ENCODE assay signal across 19 cellular contexts in the genomic region with DNA sequence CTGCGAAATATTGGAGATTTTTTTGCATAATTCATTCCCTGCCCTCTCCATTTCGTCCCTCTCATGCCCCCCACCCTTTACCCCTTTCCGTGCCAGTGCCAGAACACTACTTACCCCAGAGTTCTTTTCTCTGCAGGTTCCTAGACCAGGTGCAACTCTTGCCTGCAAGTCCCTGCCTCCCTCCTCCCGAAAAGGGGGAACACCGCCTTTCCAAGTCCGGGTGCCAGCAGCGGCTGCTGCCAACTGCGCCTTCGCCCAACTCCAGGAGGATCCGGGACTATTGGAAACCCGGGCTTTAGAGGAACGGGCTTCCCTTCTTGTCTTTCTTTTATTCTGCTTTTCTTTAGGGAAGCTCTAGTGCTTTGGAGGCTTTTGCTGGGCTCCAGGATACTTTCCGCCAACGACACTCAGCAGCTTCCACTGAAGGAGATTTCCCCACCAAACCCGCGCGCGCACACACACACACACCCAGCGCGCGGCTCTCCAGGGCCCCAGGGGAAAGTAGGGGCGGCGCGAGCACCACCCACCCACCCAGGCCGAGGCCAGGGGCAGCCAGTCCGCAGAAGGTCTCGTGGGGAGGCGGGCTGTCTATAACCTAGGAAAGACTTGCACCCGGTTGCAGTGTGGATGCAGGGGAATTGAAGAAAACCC. TPM values are rescaled to one million over a fixed set of nuclear protein-coding genes. Genes with fewer than 3 reads are reported as not detected.
DNase-seq lines count a peak whose midpoint lies in the region; ATAC-seq and TF ChIP-seq lines count a peak whose summit lies in the region.
"Had no signal": no experiment of that assay in that cellular context is flagged by ENCODE, and none has a peak within 500 bp of the region (broad histone marks: within the 10 kb centered on the region; RNA-seq: fewer than 3 reads in every experiment).

No MANE protein-coding gene starts in this region.

- WGBS in HUES64, result 55% methylated on average over 29 of the region's 29 CpGs
- WGBS in ectodermal cell, 2 experiments, result 38 to 39% methylated on average over 29 of the region's 29 CpGs

- no peaks in the 10 kb centered on the region for H3K36me3 ChIP-seq in BE2C
- no peaks in the 10 kb centered on the region for H3K36me3 ChIP-seq in HUES64 (ENCODE audit: insufficient read depth, low read length)
- no peaks in the 10 kb centered on the region for H3K36me3 ChIP-seq in ectodermal cell (ENCODE audit: control insufficient read depth, insufficient read depth, low read length)
- no peaks in the 10 kb centered on the region for H3K36me3 ChIP-seq in naive thymus-derived CD4-positive, alpha-beta T cell (ENCODE audit: control insufficient read depth in 2 of 3, insufficient read depth in 3 of 3, low read length in 3 of 3)

- TF ChIP-seq CTCF in BE2C (IDR thresholded peaks at IDR 0.05; ENCODE audit: low read depth, low read length) (no peak), nephron progenitor cell (IDR thresholded peaks at IDR 0.05) (no peak)

- H3K9me3 Mint-ChIP-seq in nephron progenitor cell, result peaks cover 3% of the 10 kb centered on the region
- peaks cover 0 to 16% (median 9%) of the 10 kb centered on the region in 11 donors for H3K9me3 Mint-ChIP-seq in naive thymus-derived CD4-positive, alpha-beta T cell
- H3K9me3 Mint-ChIP-seq: activated B cell treated with CpG ODN at 0.5 μM for 24 hours had no signal

- ATAC-seq in HG03354 (IDR thresholded peaks at IDR 0.05; ENCODE audit: poor library complexity, severe bottlenecking, unreplicated experiment) (no peak), HG02798 (IDR thresholded peaks at IDR 0.05; ENCODE audit: poor library complexity, unreplicated experiment) (no peak)
- ATAC-seq in naive thymus-derived CD4-positive, alpha-beta T cell, result no peak
- ATAC-seq: effector memory CD8-positive, alpha-beta T cell; K562 had no signal

- CTCF ChIA-PET in naive thymus-derived CD4-positive, alpha-beta T cell (lab: Charles Lee), result no interaction called here

- POLR2A ChIA-PET in naive thymus-derived CD4-positive, alpha-beta T cell (lab: Charles Lee), result no interaction called here

- DNase-seq in BE2C (peak; percentile 24), nephron progenitor cell (no peak), activated T-cell treated with anti-CD3 and anti-CD28 coated beads for 4 hours (no peak)
- DNase-seq in naive thymus-derived CD4-positive, alpha-beta T cell, result no peak
- DNase-seq: activated B cell treated with CpG ODN at 0.5 μM for 24 hours; activated naive CD4-positive, alpha-beta T cell treated with Interleukin-2 at 50 U/mL for 16 hours; effector memory CD8-positive, alpha-beta T cell; foreskin melanocyte; GM23248; kidney glomerular epithelial cell; NCI-H446 treated with DMSO at 0.1 percent for 48 hours; stimulated activated CD4-positive, alpha-beta T cell treated with anti-CD3 and anti-CD28 coated beads, Interleukin-1b, Interleukin-23, amount 100 ng/mL, for 48 hours had no signal

- H3K9me3 ChIP-seq in BE2C (no peaks in the 10 kb centered on the region), HUES64 (ENCODE audit: insufficient read depth, low read depth, low read length) (no peaks in the 10 kb centered on the region; the same call in 1 of the 2 replicates), ectodermal cell (ENCODE audit: control insufficient read depth, low read length) (no peaks in the 10 kb centered on the region)
- H3K9me3 ChIP-seq in naive thymus-derived CD4-positive, alpha-beta T cell (ENCODE audit: control insufficient read depth in 2 of 3, low read length in 3 of 3), result no peaks in the 10 kb centered on the region

- intact Hi-C loops in naive thymus-derived CD4-positive, alpha-beta T cell (cut with micrococcal nuclease), result no loop called here

- no peaks in the 10 kb centered on the region for H3K4me1 ChIP-seq in BE2C
- H3K4me1 ChIP-seq in HUES64 (ENCODE audit: insufficient read depth, low read length), result no peaks in the 10 kb centered on the region
- peaks cover 4% of the 10 kb centered on the region for H3K4me1 ChIP-seq in ectodermal cell (ENCODE audit: control insufficient read depth, insufficient read depth, low read length)
- no peaks in the 10 kb centered on the region for H3K4me1 ChIP-seq in naive thymus-derived CD4-positive, alpha-beta T cell (ENCODE audit: control insufficient read depth in 2 of 2, insufficient read depth in 2 of 2, low read length in 2 of 2)

- H3K27ac ChIP-seq in HUES64 (ENCODE audit: low read depth, low read length) (no peak overlapping the region), ectodermal cell (ENCODE audit: insufficient read depth, low read depth, low read length, poor library complexity, severe bottlenecking) (no peak overlapping the region)
- no peak overlapping the region for H3K27ac ChIP-seq in naive thymus-derived CD4-positive, alpha-beta T cell (ENCODE audit: low read depth, low read length)
- H3K27ac ChIP-seq: GM23248 had no signal

- H3K27ac Mint-ChIP-seq in nephron progenitor cell, result no peak overlapping the region
- no peak overlapping the region for H3K27ac Mint-ChIP-seq in naive thymus-derived CD4-positive, alpha-beta T cell
- H3K27ac Mint-ChIP-seq: activated B cell treated with CpG ODN at 0.5 μM for 24 hours; effector memory CD8-positive, alpha-beta T cell had no signal

- H3K9ac ChIP-seq in HUES64 (ENCODE audit: low read depth, low read length), result no peak overlapping the region
- H3K9ac ChIP-seq: GM23248 had no signal

- H3K27me3 Mint-ChIP-seq in nephron progenitor cell (ENCODE audit: low read depth, poor library complexity), result peaks cover 85% of the 10 kb centered on the region
- H3K27me3 Mint-ChIP-seq in naive thymus-derived CD4-positive, alpha-beta T cell, result peaks cover 57 to 70% (median 58%) of the 10 kb centered on the region in 5 donors

- H3K4me3 ChIP-seq in BE2C (ENCODE audit: low read depth, low read length) (peak overlapping the region; percentile 75), HUES64 (ENCODE audit: low read length) (peak overlapping the region; percentile 65), ectodermal cell (ENCODE audit: insufficient read depth, low read depth, low read length) (peak overlapping the region; percentile 35)
- no peak overlapping the region for H3K4me3 ChIP-seq in naive thymus-derived CD4-positive, alpha-beta T cell (ENCODE audit: low read length)
- H3K4me3 ChIP-seq: GM23248, K562 had no signal

- no peaks in the 10 kb centered on the region for H3K36me3 Mint-ChIP-seq in nephron progenitor cell (ENCODE audit: low read depth)
- peaks cover 0 to 10% (median 0%) of the 10 kb centered on the region in 5 donors for H3K36me3 Mint-ChIP-seq in naive thymus-derived CD4-positive, alpha-beta T cell

- H3K27me3 ChIP-seq in BE2C (peaks cover 20% of the 10 kb centered on the region), HUES64 (ENCODE audit: insufficient read depth, low read length) (peaks cover 66% of the 10 kb centered on the region), ectodermal cell (ENCODE audit: control insufficient read depth, insufficient read depth, low read length, poor library complexity, severe bottlenecking) (peaks cover 59% of the 10 kb centered on the region)
- peaks cover 0 to 8% of the 10 kb centered on the region in 2 donors for H3K27me3 ChIP-seq in naive thymus-derived CD4-positive, alpha-beta T cell (ENCODE audit: control insufficient read depth in 2 of 2, insufficient read depth in 2 of 2, low read length in 2 of 2)

- peaks cover 12% of the 10 kb centered on the region for H3K4me1 Mint-ChIP-seq in nephron progenitor cell
- peaks cover 0 to 5% (median 4%) of the 10 kb centered on the region in 7 donors for H3K4me1 Mint-ChIP-seq in naive thymus-derived CD4-positive, alpha-beta T cell
- H3K4me1 Mint-ChIP-seq: activated B cell treated with CpG ODN at 0.5 μM for 24 hours had no signal

- peak overlapping the region; percentile 65 for H3K4me3 Mint-ChIP-seq in nephron progenitor cell
- H3K4me3 Mint-ChIP-seq in naive thymus-derived CD4-positive, alpha-beta T cell, result peak overlapping the region in 1 of 10 donors; percentile 44
- H3K4me3 Mint-ChIP-seq: activated B cell treated with CpG ODN at 0.5 μM for 24 hours had no signal

RNA-seq across cellular contexts. Expression of gene CA10, which starts 0.8 kb away (rescaled TPM):
- not detected for polyA plus RNA-seq in BE2C (2012; ENCODE audit: insufficient read depth, insufficient read length, low read depth)
- 0.15 TPM for polyA plus RNA-seq in HUES64 (2013, experiment 1 of 2)
- polyA plus RNA-seq in HUES64 (2013, experiment 2 of 2), result not detected
- 1.3 TPM for polyA plus RNA-seq in ectodermal cell (2013, experiment 1 of 4)
- polyA plus RNA-seq in ectodermal cell (2013, experiment 2 of 4), result 1.3 TPM
- 0.69 TPM for polyA plus RNA-seq in ectodermal cell (2013, experiment 3 of 4)
- 1.1 TPM for polyA plus RNA-seq in ectodermal cell (2013, experiment 4 of 4)
- total RNA-seq in naive thymus-derived CD4-positive, alpha-beta T cell, result not detected
- not detected for polyA plus RNA-seq in naive thymus-derived CD4-positive, alpha-beta T cell
- total RNA-seq: activated B cell treated with CpG ODN at 0.5 μM for 24 hours, GM23248, K562, ureter had no signal
- polyA plus RNA-seq: AG04450, GM23248, K562 had no signal
